ENCODE assay signal across 15 cellular contexts in the genomic region with DNA sequence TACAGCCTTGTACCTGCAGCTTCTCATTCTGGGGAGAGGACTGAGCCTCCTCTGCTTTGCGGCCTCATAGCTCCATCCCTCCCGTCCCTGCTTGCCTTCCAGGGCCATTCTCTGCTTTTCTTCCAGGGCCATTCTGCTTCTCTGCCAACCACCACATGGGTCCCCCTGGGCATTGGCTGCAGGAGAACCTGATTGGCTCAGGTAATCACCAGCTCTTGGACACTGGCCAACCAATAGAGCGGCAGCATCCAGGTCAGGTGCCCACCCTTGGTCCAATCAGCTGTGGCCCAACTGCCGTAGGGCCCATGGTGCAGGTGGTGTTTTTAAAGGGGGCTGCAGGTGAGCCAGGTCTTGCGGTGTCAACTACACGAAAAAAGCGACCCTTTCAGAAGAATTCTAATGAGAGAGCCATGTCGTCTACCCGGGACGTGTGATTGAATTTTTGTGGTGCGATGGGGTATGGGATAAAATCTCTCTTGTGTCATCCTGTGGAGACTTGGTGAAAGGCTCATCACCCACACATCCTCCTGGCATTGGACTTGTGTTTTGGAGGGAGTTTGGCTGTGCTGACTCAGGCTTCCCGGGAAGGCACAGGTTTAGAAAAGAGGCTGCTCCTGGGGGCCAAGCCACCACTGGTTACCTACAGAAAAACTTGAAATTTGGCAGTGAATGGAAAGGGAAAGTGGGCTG. TPM values are rescaled to one million over a fixed set of nuclear protein-coding genes. Genes with fewer than 3 reads are reported as not detected.
A peak's percentile ranks its signal among the peaks of the same experiment; 100 is the strongest.
DNase-seq lines count a peak whose midpoint lies in the region; ATAC-seq and TF ChIP-seq lines count a peak whose summit lies in the region.
"Had no signal": no experiment of that assay in that cellular context is flagged by ENCODE, and none has a peak within 500 bp of the region (broad histone marks: within the 10 kb centered on the region; RNA-seq: fewer than 3 reads in every experiment).

No MANE protein-coding gene starts in this region.

- H3K4me3 ChIP-seq in left ventricle myocardium inferior, result no peak overlapping the region
- H3K4me3 ChIP-seq: stomach, uterus had no signal

- DNase-seq in Right ventricle myocardium superior (no peak), cardiac septum (ENCODE audit: low spot score) (no peak), NCI-H345 (lab: John Stamatoyannopoulos, UW) (peak; percentile 32), left ventricle myocardium inferior (no peak), SHP77 treated with DMSO at 0.1 percent for 48 hours (lab: John Stamatoyannopoulos, UW) (no peak)
- no peak for DNase-seq in activated naive CD4-positive, alpha-beta T cell treated with Interleukin-2 at 50 U/mL for 16 hours
- DNase-seq in activated naive CD4-positive, alpha-beta T cell treated with anti-CD3 and anti-CD28 coated beads, Interleukin-2, amount 50 U/mL, for 16 hours, result no peak
- DNase-seq: activated CD4-positive, alpha-beta T cell treated with anti-CD3 and anti-CD28 coated beads, Interleukin-2, amount 10 ng/mL, durations not matched to agents 7 days and 5 days; activated naive CD4-positive, alpha-beta T cell treated with anti-CD3 and anti-CD28 coated beads for 36 hours; NCI-H1105 treated with DMSO at 0.1 percent for 48 hours; NCI-H446 treated with DMSO at 0.1 percent for 48 hours; stomach; uterus had no signal

- H3K4me1 ChIP-seq in left ventricle myocardium inferior, result peaks cover 42% of the 10 kb centered on the region
- H3K4me1 ChIP-seq: stomach, uterus had no signal

- H3K36me3 ChIP-seq in left ventricle myocardium inferior, result no peaks in the 10 kb centered on the region
- H3K36me3 ChIP-seq: stomach, uterus had no signal

- H3K9me3 ChIP-seq in left ventricle myocardium inferior (replicated peaks), result no peaks in the 10 kb centered on the region
- H3K9me3 ChIP-seq: stomach, uterus had no signal

- intact Hi-C loops in Right ventricle myocardium superior (cut with DNase I), result no loop called here
- intact Hi-C loops in cardiac septum (cut with DNase I), result no loop called here
- intact Hi-C loops in left ventricle myocardium inferior (cut with micrococcal nuclease), result no loop called here

- ATAC-seq in Right ventricle myocardium superior (ENCODE audit: poor library complexity) (peak; percentile 36), GM19455 (IDR thresholded peaks at IDR 0.05; ENCODE audit: unreplicated experiment) (no peak)

- no peaks in the 10 kb centered on the region for H3K27me3 ChIP-seq in left ventricle myocardium inferior (ENCODE audit: low read depth)
- H3K27me3 ChIP-seq: uterus had no signal

- peak overlapping the region; percentile 38 for H3K27ac ChIP-seq in left ventricle myocardium inferior (replicated peaks)
- H3K27ac ChIP-seq: epithelial cell of prostate, stomach, uterus had no signal

- no peak for TF ChIP-seq CTCF in left ventricle myocardium inferior (IDR thresholded peaks at IDR 0.05; ENCODE audit: borderline replicate concordance)

RNA-seq across cellular contexts. Expression of a gene that starts 46.0 kb away (rescaled TPM):
- total RNA-seq in Right ventricle myocardium superior (57.1 TPM), cardiac septum (76.2 TPM), left ventricle myocardium inferior (67.4 TPM)
